9 cellular contexts compared by ENCODE assay signal in genomic region chr6:71287038-71287437, GRCh38. TPM values are rescaled to one million over a fixed set of nuclear protein-coding genes. Genes with fewer than 3 reads are reported as not detected.
DNase-seq lines count a peak whose midpoint lies in the region; ATAC-seq and TF ChIP-seq lines count a peak whose summit lies in the region.
"Had no signal": no experiment of that assay in that cellular context is flagged by ENCODE, and none has a peak within 500 bp of the region (broad histone marks: within the 10 kb centered on the region; RNA-seq: fewer than 3 reads in every experiment).

No MANE protein-coding gene starts in this region.

- H3K9ac ChIP-seq in GM23248, result no peak overlapping the region
- no peak overlapping the region for H3K9ac ChIP-seq in skeletal muscle tissue (ENCODE audit: low read depth in 1 of 3, low read length in 3 of 3)

- 35 to 37% methylated on average over 7 of the region's 7 CpGs for WGBS in GM23248 (ENCODE audit: low coverage in 1 of 2, low lambda C conversion rate in 2 of 2, missing lambda C conversion rate in 2 of 2), 2 experiments

- TF ChIP-seq CTCF in OCI-LY7 (conservative IDR thresholded peaks at IDR 0.05; ENCODE audit: low read length) (no peak), fibroblast of mammary gland (conservative IDR thresholded peaks at IDR 0.05; ENCODE audit: control insufficient read depth, insufficient read depth, low read depth, low read length) (no peak), chondrocyte (IDR thresholded peaks at IDR 0.05) (no peak)

- peaks cover 31% of the 10 kb centered on the region for H3K4me1 ChIP-seq in GM23248 (ENCODE audit: insufficient read depth)
- peaks cover 48% of the 10 kb centered on the region for H3K4me1 ChIP-seq in OCI-LY7 (ENCODE audit: insufficient read depth, low read length, poor library complexity, severe bottlenecking)
- H3K4me1 ChIP-seq in skeletal muscle tissue (ENCODE audit: control insufficient read depth in 3 of 3, insufficient read depth in 3 of 3, low read length in 3 of 3), result peaks cover 8 to 25% (median 16%) of the 10 kb centered on the region in 3 donors

- H3K27ac Mint-ChIP-seq in chondrocyte (ENCODE audit: unreplicated experiment), result no peak overlapping the region

- CTCF ChIA-PET in OCI-LY7 (lab: Charles Lee; ENCODE audit: unreplicated experiment), result interaction anchor here (1.9 kb wide), 1 partner anchor 38 kb away, joined by 8 read pairs; no protein-coding TSS in a partner anchor

- DNase-seq in GM23248 (peak; percentile 63), OCI-LY7 (ENCODE audit: low spot score) (peak; percentile 57), fibroblast of mammary gland (ENCODE audit: low read depth) (peak; percentile 74), chondrocyte (ENCODE audit: low spot score) (no peak), D341Med (ENCODE audit: low spot score) (no peak)

- in situ Hi-C loops in GM23248 (cut with MboI), result no loop called here

- H4K20me1 ChIP-seq in GM23248 (ENCODE audit: insufficient read depth) (no peaks in the 10 kb centered on the region), OCI-LY7 (ENCODE audit: insufficient read depth, low read length) (no peaks in the 10 kb centered on the region)

- H3K9me3 ChIP-seq in GM23248 (ENCODE audit: low read depth) (no peaks in the 10 kb centered on the region), OCI-LY7 (ENCODE audit: low read length) (no peaks in the 10 kb centered on the region), skeletal muscle tissue (ENCODE audit: control insufficient read depth in 3 of 3, low read length in 3 of 3) (no peaks in the 10 kb centered on the region)

- peak overlapping the region; percentile 9 for H3K4me3 ChIP-seq in GM23248
- peak overlapping the region; percentile 82 for H3K4me3 ChIP-seq in OCI-LY7 (ENCODE audit: low read depth, low read length, poor library complexity, severe bottlenecking)
- H3K4me3 ChIP-seq in fibroblast of mammary gland (ENCODE audit: control insufficient read depth, low read depth, low read length), result no peak overlapping the region
- no peak overlapping the region for H3K4me3 ChIP-seq in skeletal muscle tissue (ENCODE audit: low read length in 3 of 3)

- ATAC-seq in HG02759 (IDR thresholded peaks at IDR 0.05; ENCODE audit: unreplicated experiment) (no peak), HG03039 (IDR thresholded peaks at IDR 0.05; ENCODE audit: unreplicated experiment) (no peak)

- H2AFZ ChIP-seq in GM23248, result peak overlapping the region; percentile 97
- H2AFZ ChIP-seq in OCI-LY7 (ENCODE audit: low read length), result peak overlapping the region; percentile 85; the same call in 1 of the 2 replicates

- no peaks in the 10 kb centered on the region for H3K36me3 ChIP-seq in GM23248 (ENCODE audit: low read depth)
- peaks cover 11% of the 10 kb centered on the region for H3K36me3 ChIP-seq in OCI-LY7 (ENCODE audit: insufficient read depth, low read length)
- H3K36me3 ChIP-seq in skeletal muscle tissue (ENCODE audit: control insufficient read depth in 3 of 3, insufficient read depth in 3 of 3, low read length in 3 of 3), result no peaks in the 10 kb centered on the region

- POLR2A ChIA-PET in OCI-LY7 (lab: Charles Lee), result interaction anchor here (0.5 to 3.8 kb wide), 13 partner anchors 9 to 1396 kb away, joined by 3 to 45 read pairs (median 3); no protein-coding TSS in a partner anchor

- H3K4me3 Mint-ChIP-seq in chondrocyte (ENCODE audit: unreplicated experiment), result no peak overlapping the region

- H3K79me2 ChIP-seq in GM23248 (ENCODE audit: insufficient read depth) (peaks cover 27% of the 10 kb centered on the region), OCI-LY7 (ENCODE audit: insufficient read depth, low read depth, low read length) (peaks cover 29% of the 10 kb centered on the region)

- H3K4me2 ChIP-seq in GM23248 (ENCODE audit: unreplicated experiment) (peak overlapping the region; percentile 80), OCI-LY7 (ENCODE audit: low read length) (peak overlapping the region; percentile 77)

- no peaks in the 10 kb centered on the region for H3K27me3 ChIP-seq in GM23248 (replicated peaks; ENCODE audit: insufficient read depth)
- no peaks in the 10 kb centered on the region for H3K27me3 ChIP-seq in skeletal muscle tissue (ENCODE audit: control insufficient read depth in 3 of 3, insufficient read depth in 3 of 3, low read length in 3 of 3)
- H3K27me3 ChIP-seq: hepatocyte had no signal

- H3K9me2 ChIP-seq in GM23248 (ENCODE audit: insufficient read depth) (no peaks in the 10 kb centered on the region), OCI-LY7 (ENCODE audit: insufficient read depth, low read length) (no peaks in the 10 kb centered on the region)

- H3K27me3 Mint-ChIP-seq in chondrocyte (ENCODE audit: low read depth), result no peaks in the 10 kb centered on the region

- H3K9me3 Mint-ChIP-seq in chondrocyte (ENCODE audit: low read depth), result no peaks in the 10 kb centered on the region

- intact Hi-C loops in OCI-LY7 (cut with micrococcal nuclease; ENCODE audit: unreplicated experiment), result loop anchor here (5.0 kb wide), 2 partner anchors 80 to 1335 kb away; partner anchors contain the start of gene KCNQ5

- BruUV-seq in OCI-LY7 (replicated peaks; lab: Mats Ljungman, UMichigan), result no TSS peak

- H3K4me1 Mint-ChIP-seq in chondrocyte (ENCODE audit: low read depth), result peaks cover 23% of the 10 kb centered on the region

- H3K36me3 Mint-ChIP-seq in chondrocyte (ENCODE audit: low read depth), result no peaks in the 10 kb centered on the region

- peak overlapping the region; percentile 54 for H3K27ac ChIP-seq in GM23248
- peak overlapping the region; percentile 96 for H3K27ac ChIP-seq in OCI-LY7 (ENCODE audit: low read depth, low read length, poor library complexity, severe bottlenecking)
- H3K27ac ChIP-seq in skeletal muscle tissue (ENCODE audit: low read depth, low read length), result peak overlapping the region; percentile 84

- peaks cover 9% of the 10 kb centered on the region; the same call in 1 of the 2 replicates for H3F3A ChIP-seq in GM23248 (ENCODE audit: insufficient read depth)

RNA-seq across cellular contexts. Expression of gene OGFRL1, which starts 1.6 kb away (rescaled TPM):
- 19.9 and 22.5 TPM in 2 replicates for total RNA-seq in GM23248 (2014; rRNA removed; shearing (Covaris generic))
- polyA plus RNA-seq in GM23248 (2016; fragmentation: Nextera tagmentation; extraction: Ambion mirVana), result 7.4 and 8.5 TPM in 2 replicates
- total RNA-seq in OCI-LY7 (2014; rRNA removed; shearing (Covaris generic)), result 32.5 and 33.5 TPM in 2 replicates
- total RNA-seq in OCI-LY7 (2022) (32.9 and 35.8 TPM in 2 replicates), skeletal muscle tissue (6.3 TPM), chondrocyte (3.9 to 6.5 TPM (median 6.3 TPM) in 3 replicates)

Comparison
In these comparisons a context has a peak if more than half of its experiments do, and no peak if none do; other contexts are left out.
1. DNase-seq: peak in GM23248 (single experiment), OCI-LY7 (single experiment) and fibroblast of mammary gland (single experiment); none in chondrocyte (single experiment) and D341Med (single experiment).
2. H3K4me3 ChIP-seq: peak in GM23248 (single experiment) and OCI-LY7 (single experiment); none in fibroblast of mammary gland (single experiment) and skeletal muscle tissue (0 of 3).
3. Peak in every context shown above with its lines, with median percentiles within 50 percentile points of each other: H3K27ac ChIP-seq.